ENCODE assay signal across 9 cellular contexts in genomic region chr3:66938338-66938963, GRCh38. TPM values are rescaled to one million over a fixed set of nuclear protein-coding genes. Genes with fewer than 3 reads are reported as not detected.
DNase-seq lines count a peak whose midpoint lies in the region; ATAC-seq and TF ChIP-seq lines count a peak whose summit lies in the region.
"Had no signal": no experiment of that assay in that cellular context is flagged by ENCODE, and none has a peak within 500 bp of the region (broad histone marks: within the 10 kb centered on the region; RNA-seq: fewer than 3 reads in every experiment).

No MANE protein-coding gene starts in this region.

- no peak overlapping the region for H3K27ac Mint-ChIP-seq in WTC11
- no peak overlapping the region for H3K27ac Mint-ChIP-seq in neural progenitor cell
- H3K27ac Mint-ChIP-seq in activated T-helper 2 cell treated with anti-CD3 and anti-CD28 coated beads, Interferon-gamma antibody, Interleukin-2, Interleukin-4, amounts not matched to agents 10 μg/mL and 5 μg/mL and 100 μg/mL, durations not matched to agents 14 hours and 24 hours and 36 hours, result no peak overlapping the region
- H3K27ac Mint-ChIP-seq: T-helper 1 cell treated with Interleukin-12 subunit alpha and Interleukin-12 subunit beta and Interleukin-4 antibody, amounts not matched to agents 30 μg/mL and 1 μg/mL, for 36 hours had no signal

- H4K20me1 ChIP-seq in neural progenitor cell (ENCODE audit: low read depth), result no peaks in the 10 kb centered on the region

- DNase-seq in BJ (ENCODE audit: low read depth) (peak; percentile 6), GM13976 (ENCODE audit: low spot score) (peak; percentile 35), NCI-H2196 (lab: John Stamatoyannopoulos, UW; ENCODE audit: unreplicated experiment) (peak; percentile 22), WTC11 (ENCODE audit: low spot score) (peak; percentile 39), fibroblast of the conjunctiva (ENCODE audit: low read depth) (peak; percentile 48), neural progenitor cell (ENCODE audit: low spot score) (peak; percentile 85)
- no peak for DNase-seq in activated T-helper 2 cell treated with anti-CD3 and anti-CD28 coated beads, Interferon-gamma antibody, Interleukin-2, Interleukin-4, amounts not matched to agents 10 μg/mL and 5 μg/mL and 100 μg/mL, durations not matched to agents 14 hours and 24 hours and 36 hours (ENCODE audit: low spot score)

- CTCF ChIA-PET in BJ (lab: Yijun Ruan, JAX) (interaction anchor here (0.8 to 3.8 kb wide), 19 partner anchors 8 to 1955 kb away, joined by 3 to 23 read pairs (median 4); no protein-coding TSS in a partner anchor), WTC11 (lab: Charles Lee) (interaction anchor here (0.5 to 3.5 kb wide), 66 partner anchors 8 to 1968 kb away, joined by 3 to 56 read pairs (median 4); partner anchors contain the start of gene KBTBD8)

- no peaks in the 10 kb centered on the region for H3K36me3 Mint-ChIP-seq in WTC11
- no peaks in the 10 kb centered on the region for H3K36me3 Mint-ChIP-seq in neural progenitor cell
- no peaks in the 10 kb centered on the region for H3K36me3 Mint-ChIP-seq in activated T-helper 2 cell treated with anti-CD3 and anti-CD28 coated beads, Interferon-gamma antibody, Interleukin-2, Interleukin-4, amounts not matched to agents 10 μg/mL and 5 μg/mL and 100 μg/mL, durations not matched to agents 14 hours and 24 hours and 36 hours (ENCODE audit: low read depth)

- H3K4me1 Mint-ChIP-seq in WTC11, result peaks cover 48% of the 10 kb centered on the region
- peaks cover 36% of the 10 kb centered on the region for H3K4me1 Mint-ChIP-seq in neural progenitor cell
- no peaks in the 10 kb centered on the region for H3K4me1 Mint-ChIP-seq in activated T-helper 2 cell treated with anti-CD3 and anti-CD28 coated beads, Interferon-gamma antibody, Interleukin-2, Interleukin-4, amounts not matched to agents 10 μg/mL and 5 μg/mL and 100 μg/mL, durations not matched to agents 14 hours and 24 hours and 36 hours (ENCODE audit: low read depth)

- POLR2A ChIA-PET in BJ (lab: Charles Lee) (no interaction called here), WTC11 (lab: Charles Lee) (interaction anchor here (0.7 kb wide), 2 partner anchors 157 to 248 kb away, joined by 3 to 4 read pairs; no protein-coding TSS in a partner anchor)

- ATAC-seq in HG02981 (IDR thresholded peaks at IDR 0.05; ENCODE audit: unreplicated experiment), result peak; percentile 69
- ATAC-seq in WTC11, result peak; percentile 95

- H3K27ac ChIP-seq in neural progenitor cell, result no peak overlapping the region

- H2AFZ ChIP-seq in neural progenitor cell (replicated peaks), result no peak overlapping the region

- no peaks in the 10 kb centered on the region for H3K9me3 ChIP-seq in neural progenitor cell (ENCODE audit: low read depth)

- no peak overlapping the region for H3K4me3 ChIP-seq in BJ (ENCODE audit: low read depth, low read length)
- H3K4me3 ChIP-seq in neural progenitor cell, result no peak overlapping the region

- H3F3A ChIP-seq in neural progenitor cell (ENCODE audit: low read depth), result peaks cover 14% of the 10 kb centered on the region

- H3K36me3 ChIP-seq in BJ (ENCODE audit: control insufficient read depth, insufficient read depth, low read length) (no peaks in the 10 kb centered on the region), neural progenitor cell (no peaks in the 10 kb centered on the region)

- H3K79me2 ChIP-seq in neural progenitor cell (ENCODE audit: low read depth), result no peaks in the 10 kb centered on the region

- no peak overlapping the region for H3K4me2 ChIP-seq in neural progenitor cell

- intact Hi-C loops in activated T-helper 2 cell treated with anti-CD3 and anti-CD28 coated beads, Interferon-gamma antibody, Interleukin-2, Interleukin-4, amounts not matched to agents 10 μg/mL and 5 μg/mL and 100 μg/mL, durations not matched to agents 14 hours and 24 hours and 36 hours (cut with micrococcal nuclease), result no loop called here

- H3K4me3 Mint-ChIP-seq in WTC11 (no peak overlapping the region), neural progenitor cell (no peak overlapping the region)
- H3K4me3 Mint-ChIP-seq in activated T-helper 2 cell treated with anti-CD3 and anti-CD28 coated beads, Interferon-gamma antibody, Interleukin-2, Interleukin-4, amounts not matched to agents 10 μg/mL and 5 μg/mL and 100 μg/mL, durations not matched to agents 14 hours and 24 hours and 36 hours (ENCODE audit: low read depth), result no peak overlapping the region
- H3K4me3 Mint-ChIP-seq: T-helper 1 cell treated with Interleukin-12 subunit alpha and Interleukin-12 subunit beta and Interleukin-4 antibody, amounts not matched to agents 30 μg/mL and 1 μg/mL, for 36 hours had no signal

- in situ Hi-C loops in GM13976 (cut with MboI; ENCODE audit: low sequenced_read_pairs, unreplicated experiment), result no loop called here

- H3K9ac ChIP-seq in neural progenitor cell, result no peak overlapping the region

- H3K4me1 ChIP-seq in neural progenitor cell, result peaks cover 21% of the 10 kb centered on the region

- H3K27me3 Mint-ChIP-seq in WTC11 (ENCODE audit: low read depth), result no peaks in the 10 kb centered on the region
- peaks cover 2% of the 10 kb centered on the region for H3K27me3 Mint-ChIP-seq in neural progenitor cell (ENCODE audit: insufficient read depth, low read depth)
- peaks cover 12% of the 10 kb centered on the region for H3K27me3 Mint-ChIP-seq in activated T-helper 2 cell treated with anti-CD3 and anti-CD28 coated beads, Interferon-gamma antibody, Interleukin-2, Interleukin-4, amounts not matched to agents 10 μg/mL and 5 μg/mL and 100 μg/mL, durations not matched to agents 14 hours and 24 hours and 36 hours (ENCODE audit: low read depth)

- no peaks in the 10 kb centered on the region; the same call in 1 of the 2 replicates for H3K27me3 ChIP-seq in BJ (ENCODE audit: control insufficient read depth, insufficient read depth, low read length)
- no peaks in the 10 kb centered on the region for H3K27me3 ChIP-seq in neural progenitor cell

- peaks cover 10% of the 10 kb centered on the region for H3K9me3 Mint-ChIP-seq in WTC11
- H3K9me3 Mint-ChIP-seq in neural progenitor cell, result no peaks in the 10 kb centered on the region
- no peaks in the 10 kb centered on the region for H3K9me3 Mint-ChIP-seq in activated T-helper 2 cell treated with anti-CD3 and anti-CD28 coated beads, Interferon-gamma antibody, Interleukin-2, Interleukin-4, amounts not matched to agents 10 μg/mL and 5 μg/mL and 100 μg/mL, durations not matched to agents 14 hours and 24 hours and 36 hours
- H3K9me3 Mint-ChIP-seq: T-helper 1 cell treated with Interleukin-12 subunit alpha and Interleukin-12 subunit beta and Interleukin-4 antibody, amounts not matched to agents 30 μg/mL and 1 μg/mL, for 36 hours had no signal

- peak; percentile 78 for TF ChIP-seq CTCF in BJ (IDR thresholded peaks at IDR 0.05; ENCODE audit: insufficient read depth, low read depth, low read length)
- TF ChIP-seq CTCF in GM13976 (IDR thresholded peaks at IDR 0.05; ENCODE audit: borderline replicate concordance, control extremely low read depth, extremely low read depth, insufficient read depth, missing control alignments), result peak; percentile 61
- peak; percentile 64 for TF ChIP-seq CTCF in WTC11 (IDR thresholded peaks at IDR 0.05)
- TF ChIP-seq CTCF in neural progenitor cell (IDR thresholded peaks at IDR 0.05), result peak; percentile 88

TF ChIP-seq in WTC11, 78 proteins besides CTCF, POLR2A, EP300 and RAD21 (continues in another document):
- TF ChIP-seq PRDM15 (CRISPR knock-in tag; IDR thresholded peaks at IDR 0.05) (no peak), FOXK1 (CRISPR knock-in tag; IDR thresholded peaks at IDR 0.05) (no peak), GTF2I (CRISPR knock-in tag; conservative IDR thresholded peaks at IDR 0.05) (no peak), NFE2L1 (CRISPR knock-in tag; IDR thresholded peaks at IDR 0.05) (no peak), ZNF138 (CRISPR knock-in tag; conservative IDR thresholded peaks at IDR 0.05) (no peak), PRRX2 (CRISPR knock-in tag; IDR thresholded peaks at IDR 0.05) (no peak)

RNA-seq across cellular contexts. Expression of gene KBTBD8, which starts 59.7 kb away (rescaled TPM):
- polyA plus RNA-seq in BJ (2011; rRNA removed), result 0.31 and 0.49 TPM in 2 replicates
- polyA minus RNA-seq in BJ (2011; rRNA and poly(A)+ RNA removed), result 0.19 and 0.67 TPM in 2 replicates
- 14.5 to 15.7 TPM (median 15.0 TPM) in 3 replicates for total RNA-seq in WTC11 (2021)
- total RNA-seq in neural progenitor cell (ENCODE audit: low replicate concordance), result 5.6 and 8.3 TPM in 2 replicates
- total RNA-seq in activated T-helper 2 cell treated with anti-CD3 and anti-CD28 coated beads, Interferon-gamma antibody, Interleukin-2, Interleukin-4, amounts not matched to agents 10 μg/mL and 5 μg/mL and 100 μg/mL, durations not matched to agents 14 hours and 24 hours and 36 hours, result 10.4 and 13.4 TPM in 2 replicates
